In genomic region chr9:126722252-126722921, GRCh38 we compare ENCODE assay signal across 8 cellular contexts.
DNase-seq lines count a peak whose midpoint lies in the region; ATAC-seq and FAIRE-seq lines count a peak whose summit lies in the region.

No MANE protein-coding gene starts in this region.

- FAIRE-seq in GM18507 (lab: Jason Lieb, UNC), result peak; percentile 91

- peak overlapping the region in 1 of 2 experiments; percentile 32 for H3K4ac ChIP-seq in mesenchymal stem cell (ENCODE audit: low read depth in 1 of 2, low read length in 2 of 2)

- peak overlapping the region; percentile 79 for H3K4me3 Mint-ChIP-seq in activated CD4-positive, alpha-beta T cell treated with anti-CD3 and anti-CD28 coated beads, Interleukin-2, amount 10 ng/mL, durations not matched to agents 24 days and 14 days

- peak; percentile 82 for ATAC-seq in HG02759 (IDR thresholded peaks at IDR 0.05; ENCODE audit: unreplicated experiment)

- H2BK12ac ChIP-seq in mesenchymal stem cell (ENCODE audit: low read length in 2 of 2), result no peak overlapping the region

- peak overlapping the region; percentile 65 for H2BK15ac ChIP-seq in mesenchymal stem cell (ENCODE audit: low read depth, poor library complexity, severe bottlenecking)

- no peak overlapping the region for H2AK5ac ChIP-seq in mesenchymal stem cell (ENCODE audit: low read length, severe bottlenecking)

- H3K9me3 Mint-ChIP-seq in activated CD4-positive, alpha-beta T cell treated with anti-CD3 and anti-CD28 coated beads, Interleukin-2, amount 10 ng/mL, durations not matched to agents 24 days and 14 days, result no peaks in the 10 kb centered on the region

- H3K79me1 ChIP-seq in mesenchymal stem cell (replicated peaks; ENCODE audit: low read length, poor library complexity, severe bottlenecking), result no peaks in the 10 kb centered on the region

- intact Hi-C loops in activated CD4-positive, alpha-beta T cell treated with anti-CD3 and anti-CD28 coated beads, Interleukin-2, amount 10 ng/mL, durations not matched to agents 24 days and 14 days (cut with micrococcal nuclease), result loop anchor here (1.0 kb wide), 1 partner anchor 16 kb away; no protein-coding TSS in a partner anchor

- H3K36me3 Mint-ChIP-seq in activated CD4-positive, alpha-beta T cell treated with anti-CD3 and anti-CD28 coated beads, Interleukin-2, amount 10 ng/mL, durations not matched to agents 24 days and 14 days (ENCODE audit: low read depth), result no peaks in the 10 kb centered on the region

- H3K27ac ChIP-seq in mesenchymal stem cell (ENCODE audit: low read length, poor library complexity, severe bottlenecking), result no peak overlapping the region

- H3K4me2 ChIP-seq in mesenchymal stem cell (ENCODE audit: low read length, poor library complexity, severe bottlenecking), result peak overlapping the region; percentile 94

- H2BK5ac ChIP-seq in mesenchymal stem cell (ENCODE audit: low read depth, low read length, poor library complexity, severe bottlenecking), result no peak overlapping the region

- H3K9ac ChIP-seq in mesenchymal stem cell (ENCODE audit: low read length), result no peak overlapping the region

- H4K8ac ChIP-seq in mesenchymal stem cell (ENCODE audit: low read length), result peak overlapping the region; percentile 86

- H3K4me3 ChIP-seq in mesenchymal stem cell (ENCODE audit: insufficient read depth in 1 of 2, low read depth in 1 of 2, low read length in 2 of 2), result peak overlapping the region in 1 of 2 experiments; percentile 67

- H3K27ac Mint-ChIP-seq in activated CD4-positive, alpha-beta T cell treated with anti-CD3 and anti-CD28 coated beads, Interleukin-2, amount 10 ng/mL, durations not matched to agents 24 days and 14 days, result peak overlapping the region; percentile 83

- peak overlapping the region; percentile 41 to 44 for H3K14ac ChIP-seq in mesenchymal stem cell (ENCODE audit: low read length in 2 of 2)

- H2AFZ ChIP-seq in mesenchymal stem cell (ENCODE audit: low read depth, low read length), result no peak overlapping the region

- peaks cover 30% of the 10 kb centered on the region for H3K4me1 Mint-ChIP-seq in activated CD4-positive, alpha-beta T cell treated with anti-CD3 and anti-CD28 coated beads, Interleukin-2, amount 10 ng/mL, durations not matched to agents 24 days and 14 days

- under 1% methylated on average over 22 of the region's 45 CpGs for WGBS in mesenchymal stem cell

- no peak overlapping the region for H2BK120ac ChIP-seq in mesenchymal stem cell (ENCODE audit: low read depth, low read length)

- peak overlapping the region; percentile 68 to 83 for H3K18ac ChIP-seq in mesenchymal stem cell (ENCODE audit: low read depth in 1 of 2, low read length in 2 of 2)

- H4K91ac ChIP-seq in mesenchymal stem cell (ENCODE audit: low read length), result peak overlapping the region; percentile 71

- H3K27me3 Mint-ChIP-seq in activated CD4-positive, alpha-beta T cell treated with anti-CD3 and anti-CD28 coated beads, Interleukin-2, amount 10 ng/mL, durations not matched to agents 24 days and 14 days, result peaks cover 18% of the 10 kb centered on the region

- H3K36me3 ChIP-seq in mesenchymal stem cell (ENCODE audit: control insufficient read depth in 1 of 2, insufficient read depth in 2 of 2, low read depth in 1 of 2, low read length in 2 of 2), result no peaks in the 10 kb centered on the region

- H3K4me1 ChIP-seq in mesenchymal stem cell (ENCODE audit: control insufficient read depth, insufficient read depth, low read depth, low read length), result peaks cover 23% of the 10 kb centered on the region

- H3K23ac ChIP-seq in mesenchymal stem cell (ENCODE audit: low read length in 2 of 2), result no peak overlapping the region

- H3K9me3 ChIP-seq in mesenchymal stem cell (ENCODE audit: control insufficient read depth, low read length), result no peaks in the 10 kb centered on the region

- H3K27me3 ChIP-seq in mesenchymal stem cell (ENCODE audit: control insufficient read depth in 1 of 2, insufficient read depth in 1 of 2, low read length in 2 of 2), result peaks cover 13 to 64% of the 10 kb centered on the region in 2 experiments

- DNase-seq in GM18507 (ENCODE audit: extremely low spot score, insufficient read length, low read depth) (peak; percentile 83), NCI-H2196 treated with DMSO at 0.1 percent for 48 hours (lab: John Stamatoyannopoulos, UW; ENCODE audit: unreplicated experiment) (peak; percentile 53), cortex of kidney (lab: John Stamatoyannopoulos, UW) (peak; percentile 40), mesenchymal stem cell (peak; percentile 68), middle frontal gyrus (ENCODE audit: extremely low spot score, low spot score) (no peak)
- peak; percentile 96 for DNase-seq in activated CD4-positive, alpha-beta T cell treated with anti-CD3 and anti-CD28 coated beads, Interleukin-2, amount 10 ng/mL, durations not matched to agents 24 days and 14 days
- DNase-seq in stimulated activated CD8-positive, alpha-beta memory T cell treated with anti-CD3 and anti-CD28 coated beads, Interleukin-15, amount 100 ng/mL, for 1 hour (ENCODE audit: low read depth), result peak; percentile 83
